ENCODE assay signal across 7 cellular contexts in the genomic region with DNA sequence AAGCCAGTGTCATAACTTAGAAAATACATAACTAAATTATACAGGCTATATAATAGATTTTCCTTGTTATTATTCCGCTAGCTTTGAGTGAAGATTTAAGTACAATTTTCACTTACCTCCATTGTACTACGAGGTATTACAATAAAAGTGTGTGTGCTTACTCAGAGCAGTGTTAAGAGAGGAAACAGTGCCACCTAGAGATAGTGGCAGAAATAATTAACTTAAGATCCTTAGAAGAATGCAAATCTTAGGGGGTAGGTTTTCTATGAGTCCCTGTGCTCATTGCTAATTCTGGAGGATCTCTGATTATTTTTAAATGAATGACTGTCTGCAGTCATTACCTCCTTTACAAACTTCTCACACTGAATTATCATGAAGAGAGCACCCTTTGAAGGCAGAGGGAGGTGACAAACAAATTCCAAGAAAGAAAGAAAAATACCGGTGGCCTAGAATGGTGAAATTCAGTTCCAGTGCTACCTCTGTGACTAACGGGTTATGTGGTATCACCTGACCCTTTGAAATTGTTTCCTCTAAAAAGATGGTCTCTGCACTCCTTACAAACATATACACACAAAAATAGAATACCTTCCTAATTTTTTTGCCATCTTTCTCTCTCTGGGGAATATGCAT.
DNase-seq lines count a peak whose midpoint lies in the region; ATAC-seq and TF ChIP-seq lines count a peak whose summit lies in the region.

No MANE protein-coding gene starts in this region.

- intact Hi-C loops in posterior cingulate gyrus (cut with DNase I) = no loop called here

- no peak for TF ChIP-seq POLR2A in gastroesophageal sphincter (IDR thresholded peaks at IDR 0.05)

- ATAC-seq in GM18498 (IDR thresholded peaks at IDR 0.05; ENCODE audit: unreplicated experiment) = peak; percentile 86
- ATAC-seq in gastroesophageal sphincter = no peak

- no peak overlapping the region for H3K27ac ChIP-seq in gastroesophageal sphincter

- 41 to 47% methylated on average over 4 of the region's 4 CpGs for WGBS in gastroesophageal sphincter (ENCODE audit: low coverage in 1 of 2), 2 donors

- H3K36me3 ChIP-seq in gastroesophageal sphincter = no peaks in the 10 kb centered on the region

- no peaks in the 10 kb centered on the region for H3K27me3 ChIP-seq in gastroesophageal sphincter

- peak in 2 of 4 experiments; percentile 17 to 42 for TF ChIP-seq CTCF in gastroesophageal sphincter (IDR thresholded peaks at IDR 0.05)

- H3K4me3 ChIP-seq in gastroesophageal sphincter = no peak overlapping the region

- POLR2A ChIA-PET in HEK293T (lab: Yijun Ruan, JAX) = no interaction called here

- CTCF ChIA-PET in HEK293T (lab: Yijun Ruan, JAX) = no interaction called here

- H3K9me3 ChIP-seq in gastroesophageal sphincter = no peaks in the 10 kb centered on the region

- peak; percentile 28 for DNase-seq in HEK293T (ENCODE audit: extremely low spot score)
- DNase-seq in NCI-H1930 (lab: John Stamatoyannopoulos, UW) = peak; percentile 4 to 6
- DNase-seq in dermis microvascular lymphatic vessel endothelial cell (ENCODE audit: low read depth in 2 of 2) = peak; percentile 5 to 17
- DNase-seq in putamen (ENCODE audit: low spot score) = peak; percentile 23
- DNase-seq in posterior cingulate gyrus = no peak

- no peak for TF ChIP-seq EP300 in gastroesophageal sphincter (IDR thresholded peaks at IDR 0.05)

- H3K4me1 ChIP-seq in gastroesophageal sphincter = no peaks in the 10 kb centered on the region

TF ChIP-seq in HEK293T, 16 proteins besides CTCF, POLR2A, EP300 and RAD21:
- TF ChIP-seq TARDBP (IDR thresholded peaks at IDR 0.05) (no peak), ARNT (IDR thresholded peaks at IDR 0.05) (no peak), LEF1 (IDR thresholded peaks at IDR 0.05; ENCODE audit: borderline replicate concordance) (no peak), BHLHE40 (IDR thresholded peaks at IDR 0.05; ENCODE audit: borderline replicate concordance) (no peak), SUZ12 (IDR thresholded peaks at IDR 0.05) (no peak), CTBP1 (IDR thresholded peaks at IDR 0.05; ENCODE audit: borderline replicate concordance) (no peak), SP1 (IDR thresholded peaks at IDR 0.05) (no peak), ZNF384 (IDR thresholded peaks at IDR 0.05) (no peak), L3MBTL2 (conservative IDR thresholded peaks at IDR 0.05) (no peak), FOXK2 (IDR thresholded peaks at IDR 0.05) (no peak)
- TF ChIP-seq, protein P1, sequence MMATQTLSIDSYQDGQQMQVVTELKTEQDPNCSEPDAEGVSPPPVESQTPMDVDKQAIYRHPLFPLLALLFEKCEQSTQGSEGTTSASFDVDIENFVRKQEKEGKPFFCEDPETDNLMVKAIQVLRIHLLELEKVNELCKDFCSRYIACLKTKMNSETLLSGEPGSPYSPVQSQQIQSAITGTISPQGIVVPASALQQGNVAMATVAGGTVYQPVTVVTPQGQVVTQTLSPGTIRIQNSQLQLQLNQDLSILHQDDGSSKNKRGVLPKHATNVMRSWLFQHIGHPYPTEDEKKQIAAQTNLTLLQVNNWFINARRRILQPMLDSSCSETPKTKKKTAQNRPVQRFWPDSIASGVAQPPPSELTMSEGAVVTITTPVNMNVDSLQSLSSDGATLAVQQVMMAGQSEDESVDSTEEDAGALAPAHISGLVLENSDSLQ (IDR thresholded peaks at IDR 0.05) = no peak

Comparison
In these comparisons a context has a peak if more than half of its experiments do, and no peak if none do; other contexts are left out.
1. DNase-seq: peak in HEK293T (single experiment), NCI-H1930 (2 of 2), dermis microvascular lymphatic vessel endothelial cell (2 of 2) and putamen (single experiment); none in posterior cingulate gyrus (0 of 10).